In the genomic region with DNA sequence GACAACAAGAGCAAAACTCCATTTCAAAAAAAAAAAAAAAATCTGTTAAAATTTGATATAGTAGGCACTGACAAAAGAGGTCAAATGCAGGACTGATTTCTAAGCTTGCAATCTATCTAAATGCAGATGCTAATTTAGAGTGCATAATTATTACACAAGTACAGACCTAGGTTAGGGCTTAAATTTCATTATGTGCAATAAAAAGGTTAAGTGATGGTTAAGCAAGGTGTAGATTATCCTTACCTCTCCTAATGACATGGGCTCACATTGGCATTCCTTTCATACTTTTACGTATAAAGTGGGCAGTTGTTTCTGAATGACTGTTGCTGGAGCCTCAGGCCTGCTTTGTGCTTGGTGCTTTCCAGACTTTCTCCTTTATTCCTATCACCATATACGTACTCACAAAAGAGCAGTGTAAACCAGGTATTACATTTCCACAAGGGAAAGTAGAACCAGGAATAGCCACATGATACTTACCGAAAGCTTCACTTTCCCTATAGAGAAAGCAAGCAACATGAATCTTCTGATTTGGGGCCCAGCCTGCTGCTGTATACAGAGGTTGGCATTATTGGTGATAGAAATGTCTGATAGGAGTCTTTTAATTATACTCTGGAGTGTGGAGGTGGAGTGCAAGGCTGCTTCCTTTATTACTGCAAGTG, we compare ENCODE assay signal across 16 cellular contexts. TPM values are rescaled to one million over a fixed set of nuclear protein-coding genes. Genes with fewer than 3 reads are reported as not detected.
A peak's percentile ranks its signal among the peaks of the same experiment; 100 is the strongest.
DNase-seq lines count a peak whose midpoint lies in the region; ATAC-seq, FAIRE-seq and TF ChIP-seq lines count a peak whose summit lies in the region.
"Had no signal": no experiment of that assay in that cellular context is flagged by ENCODE, and none has a peak within 500 bp of the region (broad histone marks: within the 10 kb centered on the region; RNA-seq: fewer than 3 reads in every experiment).

No MANE protein-coding gene starts in this region.

- POLR2A ChIA-PET in A549 (lab: Yijun Ruan, JAX): no interaction called here
- POLR2A ChIA-PET in activated CD4-positive, alpha-beta memory T cell treated with anti-CD3 and anti-CD28 coated beads for 36 hours (lab: Charles Lee): interaction anchor here (0.7 to 1.3 kb wide), 3 partner anchors 21 to 31 kb away, joined by 3 to 9 read pairs (median 3); no protein-coding TSS in a partner anchor

- H3K4me3 Mint-ChIP-seq in activated CD4-positive, alpha-beta memory T cell treated with anti-CD3 and anti-CD28 coated beads for 36 hours: peak overlapping the region; percentile 88
- peak overlapping the region; percentile 47 for H3K4me3 Mint-ChIP-seq in memory B cell

- H3K9me3 Mint-ChIP-seq in activated CD4-positive, alpha-beta memory T cell treated with anti-CD3 and anti-CD28 coated beads for 36 hours: no peaks in the 10 kb centered on the region
- H3K9me3 Mint-ChIP-seq in memory B cell: no peaks in the 10 kb centered on the region

- WGBS in A549 (ENCODE audit: missing lambda C conversion rate): 84% methylated on average over 3 of the region's 3 CpGs

- peaks cover 2% of the 10 kb centered on the region; the same call in 1 of the 2 replicates for H4K20me1 ChIP-seq in DND-41 (ENCODE audit: insufficient read depth, low read length)

- peaks cover 19% of the 10 kb centered on the region for H3K36me3 Mint-ChIP-seq in activated CD4-positive, alpha-beta memory T cell treated with anti-CD3 and anti-CD28 coated beads for 36 hours
- H3K36me3 Mint-ChIP-seq in memory B cell: peaks cover 7% of the 10 kb centered on the region

- H3K4me1 Mint-ChIP-seq in activated CD4-positive, alpha-beta memory T cell treated with anti-CD3 and anti-CD28 coated beads for 36 hours (ENCODE audit: low read depth): peaks cover 51% of the 10 kb centered on the region
- peaks cover 28% of the 10 kb centered on the region for H3K4me1 Mint-ChIP-seq in memory B cell

- TF ChIP-seq CTCF in A549 (IDR thresholded peaks at IDR 0.05) (no peak), DND-41 (IDR thresholded peaks at IDR 0.05; ENCODE audit: borderline replicate concordance, extremely low read depth, low read length, poor library complexity, severe bottlenecking) (no peak)

- TF ChIP-seq POLR2A in A549 (IDR thresholded peaks at IDR 0.05; ENCODE audit: low read length) (no peak), H54 (IDR thresholded peaks at IDR 0.05; ENCODE audit: low read depth, low read length) (no peak)

- peak overlapping the region; percentile 26 for H3K27ac Mint-ChIP-seq in activated CD4-positive, alpha-beta memory T cell treated with anti-CD3 and anti-CD28 coated beads for 36 hours
- H3K27ac Mint-ChIP-seq in memory B cell: no peak overlapping the region

- CTCF ChIA-PET in A549 (lab: Yijun Ruan, JAX): interaction anchor here (0.6 to 0.7 kb wide), 3 partner anchors 11 to 324 kb away, joined by 3 to 4 read pairs (median 3); no protein-coding TSS in a partner anchor
- CTCF ChIA-PET in activated CD4-positive, alpha-beta memory T cell treated with anti-CD3 and anti-CD28 coated beads for 36 hours (lab: Charles Lee): interaction anchor here (0.7 to 3.6 kb wide), 4 partner anchors 11 to 36 kb away, joined by 3 to 16 read pairs (median 4); no protein-coding TSS in a partner anchor

- ATAC-seq in A549 (no peak), DND-41 (ENCODE audit: insufficient read depth, low read depth) (no peak), memory B cell (ENCODE audit: low read depth) (no peak)
- ATAC-seq: psoas muscle had no signal

- H3K36me3 ChIP-seq in DND-41 (ENCODE audit: insufficient read depth, low read length): peaks cover 45% of the 10 kb centered on the region

- DNase-seq in A549 (ENCODE audit: low read depth in 1 of 2, low spot score in 1 of 2) (no peak), DND-41 (no peak), memory B cell (ENCODE audit: low spot score in 2 of 2) (no peak), LoVo (ENCODE audit: low spot score) (no peak), H54 (ENCODE audit: insufficient read length, low spot score) (no peak), NCI-H1436 (lab: John Stamatoyannopoulos, UW) (no peak)
- DNase-seq in activated CD4-positive, alpha-beta memory T cell treated with anti-CD3 and anti-CD28 coated beads for 36 hours: no peak
- DNase-seq in stimulated activated naive CD4-positive, alpha-beta T cell treated with Interleukin-2 at 50 U/mL for 16 hours (lab: John Stamatoyannopoulos, UW): no peak
- DNase-seq: AML-193, foreskin fibroblast, GM23248, mammary epithelial cell, NCI-H187 treated with DMSO at 0.1 percent for 48 hours, NCI-H526, psoas muscle, RPMI8226 had no signal

- H3K27me3 ChIP-seq in DND-41 (ENCODE audit: insufficient read depth, low read length, poor library complexity): no peaks in the 10 kb centered on the region

- H3K4me2 ChIP-seq in A549 (peak overlapping the region; percentile 94; the same call in 1 of the 3 replicates), DND-41 (ENCODE audit: insufficient read depth, low read length) (peak overlapping the region; percentile 70)

- no peak for TF ChIP-seq EP300 in A549 (IDR thresholded peaks at IDR 0.05)

- no peak for TF ChIP-seq RAD21 in A549 (conservative IDR thresholded peaks at IDR 0.05 in 1 of 2, IDR thresholded peaks at IDR 0.05 in 1 of 2)

- no peak overlapping the region for H2AFZ ChIP-seq in DND-41 (ENCODE audit: low read depth, low read length)
- H2AFZ ChIP-seq: GM23248 had no signal

- H3K9ac ChIP-seq in DND-41 (ENCODE audit: low read depth, low read length): no peak overlapping the region

- H3K9me3 ChIP-seq in A549: no peaks in the 10 kb centered on the region
- H3K9me3 ChIP-seq in DND-41 (ENCODE audit: insufficient read depth, low read length, severe bottlenecking): no peaks in the 10 kb centered on the region
- H3K9me3 ChIP-seq: psoas muscle had no signal

- H3K27me3 Mint-ChIP-seq in activated CD4-positive, alpha-beta memory T cell treated with anti-CD3 and anti-CD28 coated beads for 36 hours: no peaks in the 10 kb centered on the region
- no peaks in the 10 kb centered on the region for H3K27me3 Mint-ChIP-seq in memory B cell

- H3K27ac ChIP-seq in A549 (no peak overlapping the region), DND-41 (ENCODE audit: low read length) (no peak overlapping the region)

- intact Hi-C loops in activated CD4-positive, alpha-beta memory T cell treated with anti-CD3 and anti-CD28 coated beads for 36 hours (cut with micrococcal nuclease): loop anchor here (5.0 to 10.0 kb wide), 2 partner anchors 98 to 155 kb away; no protein-coding TSS in a partner anchor

- FAIRE-seq in A549 (lab: Jason Lieb, UNC) (no peak), H54 (lab: Jason Lieb, UNC) (no peak)

- H3K4me3 ChIP-seq in A549 (no peak overlapping the region), DND-41 (ENCODE audit: low read depth in 1 of 2, low read length in 2 of 2) (no peak overlapping the region)

- peaks cover 85% of the 10 kb centered on the region for H3K79me2 ChIP-seq in DND-41 (ENCODE audit: insufficient read depth, low read length)

- H3K4me1 ChIP-seq in A549 (peaks cover 29% of the 10 kb centered on the region), DND-41 (ENCODE audit: insufficient read depth, low read length) (peaks cover 64% of the 10 kb centered on the region)

TF ChIP-seq in A549, 52 proteins besides CTCF, POLR2A, EP300 and RAD21 (continues in another document):
- TF ChIP-seq GATA3 (IDR thresholded peaks at IDR 0.05; ENCODE audit: borderline replicate concordance) (no peak), ZSCAN20 (CRISPR knock-in tag; IDR thresholded peaks at IDR 0.05) (no peak), SREBF2 (IDR thresholded peaks at IDR 0.05) (no peak), RCOR1 (IDR thresholded peaks at IDR 0.05; ENCODE audit: low read depth, low read length) (no peak), NR3C1 (IDR thresholded peaks at IDR 0.05) (no peak)
- TF ChIP-seq, protein P1, sequence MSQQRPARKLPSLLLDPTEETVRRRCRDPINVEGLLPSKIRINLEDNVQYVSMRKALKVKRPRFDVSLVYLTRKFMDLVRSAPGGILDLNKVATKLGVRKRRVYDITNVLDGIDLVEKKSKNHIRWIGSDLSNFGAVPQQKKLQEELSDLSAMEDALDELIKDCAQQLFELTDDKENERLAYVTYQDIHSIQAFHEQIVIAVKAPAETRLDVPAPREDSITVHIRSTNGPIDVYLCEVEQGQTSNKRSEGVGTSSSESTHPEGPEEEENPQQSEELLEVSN (IDR thresholded peaks at IDR 0.05; ENCODE audit: borderline replicate concordance, low read depth): no peak

RNA-seq across cellular contexts. Expression of a gene that starts 2.2 kb away (rescaled TPM):
- 67.2 and 75.4 TPM in 2 replicates for polyA plus RNA-seq in A549 (2011; rRNA removed)
- polyA plus RNA-seq in A549 (2012; cell fraction: cytosol; rRNA removed): 68.7 and 75.5 TPM in 2 replicates
- 17.1 and 21.1 TPM in 2 replicates for polyA plus RNA-seq in A549 (2012; cell fraction: nucleus; rRNA removed)
- polyA plus RNA-seq in A549 (2017; fragmentation: RNase III; extraction: RNeasy Plus Mini Kit Qiagen cat#74134 plus additional on column Dnase treatment): 75.2 to 83.1 TPM (median 80.6 TPM) in 3 replicates
- 5.2 and 5.7 TPM in 2 replicates for polyA minus RNA-seq in A549 (2011; rRNA and poly(A)+ RNA removed)
- 10 to 100 TPM; 35.3 to 37.6 TPM for total RNA-seq in activated CD4-positive, alpha-beta memory T cell treated with anti-CD3 and anti-CD28 coated beads for 36 hours

RNA-seq across cellular contexts. Expression of a gene that starts 5.7 kb away (rescaled TPM):
- 24.3 and 31.7 TPM in 2 replicates for polyA plus RNA-seq in A549 (2011; rRNA removed)
- polyA plus RNA-seq in A549 (2012; cell fraction: cytosol; rRNA removed): 49.3 and 68.4 TPM in 2 replicates
- 177 and 309 TPM in 2 replicates for polyA plus RNA-seq in A549 (2012; cell fraction: nucleus; rRNA removed)
- polyA plus RNA-seq in A549 (2017; fragmentation: RNase III; extraction: RNeasy Plus Mini Kit Qiagen cat#74134 plus additional on column Dnase treatment): 33.9 to 44.5 TPM (median 43.0 TPM) in 3 replicates
- 65.0 and 70.7 TPM in 2 replicates for polyA minus RNA-seq in A549 (2011; rRNA and poly(A)+ RNA removed)
- 10 to 100 TPM; 45.1 to 46.2 TPM for total RNA-seq in activated CD4-positive, alpha-beta memory T cell treated with anti-CD3 and anti-CD28 coated beads for 36 hours

RNA-seq across cellular contexts. Expression of a gene that starts 31.7 kb away (rescaled TPM):
- 11.2 and 12.7 TPM in 2 replicates for polyA plus RNA-seq in A549 (2011; rRNA removed)
- 8.4 and 12.9 TPM in 2 replicates for polyA plus RNA-seq in A549 (2012; cell fraction: cytosol; rRNA removed)
- polyA plus RNA-seq in A549 (2012; cell fraction: nucleus; rRNA removed): 22.3 and 28.8 TPM in 2 replicates
- polyA plus RNA-seq in A549 (2017; fragmentation: RNase III; extraction: RNeasy Plus Mini Kit Qiagen cat#74134 plus additional on column Dnase treatment): 11.7 to 14.9 TPM (median 14.2 TPM) in 3 replicates
- 20.1 and 22.9 TPM in 2 replicates for polyA minus RNA-seq in A549 (2011; rRNA and poly(A)+ RNA removed)
- 10 to 100 TPM; 57.5 to 62.1 TPM for total RNA-seq in activated CD4-positive, alpha-beta memory T cell treated with anti-CD3 and anti-CD28 coated beads for 36 hours

RNA-seq across cellular contexts. Expression of a gene that starts 35.5 kb away (rescaled TPM):
- 84.7 and 121 TPM in 2 replicates for polyA plus RNA-seq in A549 (2011; rRNA removed)
- 44.8 and 58.3 TPM in 2 replicates for polyA plus RNA-seq in A549 (2012; cell fraction: cytosol; rRNA removed)
- 121 and 134 TPM in 2 replicates for polyA plus RNA-seq in A549 (2012; cell fraction: nucleus; rRNA removed)
- 52.6 to 54.3 TPM (median 54.1 TPM) in 3 replicates for polyA plus RNA-seq in A549 (2017; fragmentation: RNase III; extraction: RNeasy Plus Mini Kit Qiagen cat#74134 plus additional on column Dnase treatment)
- 139 and 162 TPM in 2 replicates for polyA minus RNA-seq in A549 (2011; rRNA and poly(A)+ RNA removed)
- total RNA-seq in activated CD4-positive, alpha-beta memory T cell treated with anti-CD3 and anti-CD28 coated beads for 36 hours: 10 to 100 TPM; 88.3 to 90.7 TPM
